ENCODE assay signal across 10 cellular contexts in genomic region chr10:7407368-7408002, GRCh38. TPM values are rescaled to one million over a fixed set of nuclear protein-coding genes. Genes with fewer than 3 reads are reported as not detected.
A peak's percentile ranks its signal among the peaks of the same experiment; 100 is the strongest.
DNase-seq lines count a peak whose midpoint lies in the region; ATAC-seq and TF ChIP-seq lines count a peak whose summit lies in the region.
"Had no signal": no experiment of that assay in that cellular context is flagged by ENCODE, and none has a peak within 500 bp of the region (broad histone marks: within the 10 kb centered on the region; RNA-seq: fewer than 3 reads in every experiment).

No MANE protein-coding gene starts in this region.

- no peaks in the 10 kb centered on the region for H3K9me3 Mint-ChIP-seq in activated naive CD4-positive, alpha-beta T cell treated with anti-CD3 and anti-CD28 coated beads, Interleukin-2, amount 50 U/mL, for 24 hours

- intact Hi-C loops in colonic mucosa (cut with DNase I) = no loop called here

- H3K27me3 ChIP-seq in colonic mucosa (peaks cover 43% of the 10 kb centered on the region), mucosa of rectum (ENCODE audit: control insufficient read depth in 2 of 2, insufficient read depth in 2 of 2, low read length in 2 of 2) (peaks cover 3 to 4% of the 10 kb centered on the region in 2 donors), upper lobe of left lung (peaks cover 0 to 16% (median 9%) of the 10 kb centered on the region in 4 donors)

- H3K9ac ChIP-seq in colonic mucosa (ENCODE audit: low read depth in 2 of 2, low read length in 2 of 2) (peak overlapping the region; percentile 26 to 56), mucosa of rectum (ENCODE audit: low read depth in 1 of 2, low read length in 2 of 2) (peak overlapping the region in 1 of 2 donors; percentile 59)

- H3K4me1 Mint-ChIP-seq in activated naive CD4-positive, alpha-beta T cell treated with anti-CD3 and anti-CD28 coated beads, Interleukin-2, amount 50 U/mL, for 24 hours = peaks cover 60% of the 10 kb centered on the region

- H3K27me3 Mint-ChIP-seq in activated naive CD4-positive, alpha-beta T cell treated with anti-CD3 and anti-CD28 coated beads, Interleukin-2, amount 50 U/mL, for 24 hours = no peaks in the 10 kb centered on the region

- H3K36me3 Mint-ChIP-seq in activated naive CD4-positive, alpha-beta T cell treated with anti-CD3 and anti-CD28 coated beads, Interleukin-2, amount 50 U/mL, for 24 hours = peaks cover 13% of the 10 kb centered on the region

- no peak for TF ChIP-seq CTCF in colonic mucosa (IDR thresholded peaks at IDR 0.05)
- no peak for TF ChIP-seq CTCF in upper lobe of left lung (IDR thresholded peaks at IDR 0.05)

- no peaks in the 10 kb centered on the region for H3K4me1 ChIP-seq in colonic mucosa
- H3K4me1 ChIP-seq in mucosa of rectum (ENCODE audit: control insufficient read depth in 2 of 2, insufficient read depth in 2 of 2, low read length in 2 of 2) = peaks cover 0 to 2% of the 10 kb centered on the region in 2 donors
- peaks cover 14 to 59% (median 32%) of the 10 kb centered on the region in 4 donors for H3K4me1 ChIP-seq in upper lobe of left lung

- no peak for TF ChIP-seq EP300 in upper lobe of left lung (IDR thresholded peaks at IDR 0.05)

- TF ChIP-seq POLR2A in upper lobe of left lung (IDR thresholded peaks at IDR 0.05) (no peak), erythroblast (IDR thresholded peaks at IDR 0.05; ENCODE audit: low read length) (no peak)

- H3K4me3 ChIP-seq in colonic mucosa (peak overlapping the region; percentile 54), mucosa of rectum (ENCODE audit: low read length in 2 of 2) (peak overlapping the region; percentile 64 to 72), upper lobe of left lung (peak overlapping the region; percentile 23 to 94 (median 76))

- DNase-seq in activated naive CD4-positive, alpha-beta T cell treated with anti-CD3 and anti-CD28 coated beads, Interleukin-2, amount 50 U/mL, for 16 hours = no peak
- DNase-seq in colonic mucosa (no peak), upper lobe of left lung (peak in 1 of 2 donors; percentile 79), erythroblast (lab: John Stamatoyannopoulos, UW) (no peak)
- DNase-seq in central memory CD4-positive, alpha-beta T cell = no peak

- H3K36me3 ChIP-seq in colonic mucosa (no peaks in the 10 kb centered on the region), mucosa of rectum (ENCODE audit: control insufficient read depth in 2 of 2, insufficient read depth in 2 of 2, low read length in 2 of 2) (no peaks in the 10 kb centered on the region), upper lobe of left lung (no peaks in the 10 kb centered on the region)

- ATAC-seq in upper lobe of left lung (ENCODE audit: low FRiP score in 2 of 2) (peak in 1 of 2 donors; percentile 1), HG03469 (IDR thresholded peaks at IDR 0.05; ENCODE audit: unreplicated experiment) (no peak)
- ATAC-seq: Panc1 had no signal

- H3K27ac ChIP-seq in colonic mucosa (peak overlapping the region; percentile 40), mucosa of rectum (ENCODE audit: low read depth in 2 of 2, low read length in 2 of 2) (peak overlapping the region; percentile 42 to 48), upper lobe of left lung (peak overlapping the region in 3 of 4 donors; percentile 36 to 87 (median 73))
- H3K27ac ChIP-seq: C4-2B had no signal

- H3K27ac Mint-ChIP-seq in activated naive CD4-positive, alpha-beta T cell treated with anti-CD3 and anti-CD28 coated beads, Interleukin-2, amount 50 U/mL, for 24 hours = peak overlapping the region; percentile 93

- H3K9me3 ChIP-seq in colonic mucosa = no peaks in the 10 kb centered on the region
- no peaks in the 10 kb centered on the region for H3K9me3 ChIP-seq in mucosa of rectum (ENCODE audit: control insufficient read depth in 2 of 2, low read length in 2 of 2)
- H3K9me3 ChIP-seq in upper lobe of left lung = no peaks in the 10 kb centered on the region

- 20 to 22% methylated on average over 3 to 46 of the region's 49 CpGs for WGBS in upper lobe of left lung, 2 donors

- peak overlapping the region; percentile 99 for H3K4me3 Mint-ChIP-seq in activated naive CD4-positive, alpha-beta T cell treated with anti-CD3 and anti-CD28 coated beads, Interleukin-2, amount 50 U/mL, for 24 hours

RNA-seq across cellular contexts. Expression of gene SFMBT2, which starts 3.3 kb away (rescaled TPM):
- total RNA-seq in colonic mucosa (1 to 10 TPM; 2.3 to 3.5 TPM), upper lobe of left lung (10 to 100 TPM in 3 of 6 donors, 1 to 10 TPM in 3; 6.2 to 14.6 (median 10.2) TPM)
